1 cellular context compared by ENCODE assay signal in the genomic region with DNA sequence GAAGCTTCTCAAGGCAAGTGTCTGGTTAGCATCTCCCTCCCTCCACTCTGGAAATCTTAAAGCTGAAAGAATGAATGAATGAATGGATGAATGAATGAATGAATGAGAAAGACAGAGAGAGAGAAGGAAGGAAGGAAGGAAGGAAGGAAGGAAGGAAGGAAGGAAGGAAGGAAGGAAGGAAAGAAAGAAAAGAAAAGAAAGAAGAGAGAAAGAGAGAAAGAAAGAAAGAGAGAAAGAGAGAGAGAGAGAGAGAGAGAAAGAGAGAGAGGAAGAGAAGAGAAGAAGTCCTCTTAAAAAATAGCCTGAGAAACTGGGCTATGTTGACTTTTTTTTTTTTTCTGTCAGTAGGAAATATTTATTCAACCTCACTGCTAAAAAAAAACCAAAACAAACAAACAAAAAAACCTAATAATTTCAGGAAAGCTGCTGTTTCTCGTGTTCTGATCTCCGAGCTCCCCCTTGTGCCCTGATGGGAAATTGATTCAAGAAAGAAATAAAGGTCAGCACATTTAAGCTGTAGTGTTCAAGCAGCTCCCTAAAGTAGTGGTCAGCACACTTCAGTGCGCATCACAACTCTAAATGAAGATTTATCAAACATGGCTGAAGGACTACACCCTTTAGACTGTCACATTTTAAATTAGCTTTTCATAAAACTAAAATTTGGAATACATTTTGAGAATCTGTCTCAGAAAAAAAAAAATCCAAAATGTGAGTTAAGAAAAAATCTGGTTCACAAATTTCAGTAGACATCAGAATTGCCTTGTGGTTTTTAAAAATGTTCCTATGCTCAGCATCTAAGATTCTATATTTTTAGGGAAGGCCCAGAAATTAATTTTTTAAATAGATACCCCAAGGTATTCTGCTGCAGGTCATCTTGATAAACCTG.
TF ChIP-seq lines count a peak whose summit lies in the region.

No MANE protein-coding gene starts in this region.

TF ChIP-seq in HCT116, 20 proteins besides CTCF, POLR2A, EP300 and RAD21 (continued from another document):
- TF ChIP-seq SP1 (IDR thresholded peaks at IDR 0.05; ENCODE audit: low read depth), result no peak
